10 cellular contexts compared by ENCODE assay signal in genomic region chrX:11664211-11664888, GRCh38. TPM values are rescaled to one million over a fixed set of nuclear protein-coding genes. Genes with fewer than 3 reads are reported as not detected.
DNase-seq lines count a peak whose midpoint lies in the region; ATAC-seq and TF ChIP-seq lines count a peak whose summit lies in the region.
"Had no signal": no experiment of that assay in that cellular context is flagged by ENCODE, and none has a peak within 500 bp of the region (broad histone marks: within the 10 kb centered on the region; RNA-seq: fewer than 3 reads in every experiment).

No MANE protein-coding gene starts in this region.

- H3K4me3 ChIP-seq in dorsolateral prefrontal cortex (peak overlapping the region in 53 of 59 donors; percentile 4 to 61 (median 41)), lung (peak overlapping the region; percentile 40), upper lobe of right lung (peak overlapping the region; percentile 46)

- H3K4me1 Mint-ChIP-seq in activated T-helper 1 cell treated with anti-CD3 and anti-CD28 coated beads, Interleukin-12 subunit alpha, Interleukin-12 subunit beta, Interleukin-2, Interleukin-4 antibody, amounts not matched to agents 30 ng/mL and 10 ng/mL and 1 ng/mL, durations not matched to agents 14 hours and 24 hours and 36 hours (ENCODE audit: low read depth) = no peaks in the 10 kb centered on the region

- no peaks in the 10 kb centered on the region for H3K9me3 Mint-ChIP-seq in activated T-helper 1 cell treated with anti-CD3 and anti-CD28 coated beads, Interleukin-12 subunit alpha, Interleukin-12 subunit beta, Interleukin-2, Interleukin-4 antibody, amounts not matched to agents 30 ng/mL and 10 ng/mL and 1 ng/mL, durations not matched to agents 14 hours and 24 hours and 36 hours

- H3K9me3 ChIP-seq in lung (ENCODE audit: control insufficient read depth in 2 of 2, insufficient read depth in 1 of 2, low read length in 1 of 2) (peaks cover 0 to 4% of the 10 kb centered on the region in 2 donors), upper lobe of right lung (no peaks in the 10 kb centered on the region)

- intact Hi-C loops in dorsolateral prefrontal cortex (cut with DNase I) (no loop called here), upper lobe of right lung (cut with DNase I) (no loop called here)
- intact Hi-C loops in activated T-helper 1 cell treated with anti-CD3 and anti-CD28 coated beads, Interleukin-12 subunit alpha, Interleukin-12 subunit beta, Interleukin-2, Interleukin-4 antibody, amounts not matched to agents 30 ng/mL and 10 ng/mL and 1 ng/mL, durations not matched to agents 14 hours and 24 hours and 36 hours (cut with micrococcal nuclease) = no loop called here

- no peak overlapping the region for H3K27ac Mint-ChIP-seq in activated T-helper 1 cell treated with anti-CD3 and anti-CD28 coated beads, Interleukin-12 subunit alpha, Interleukin-12 subunit beta, Interleukin-2, Interleukin-4 antibody, amounts not matched to agents 30 ng/mL and 10 ng/mL and 1 ng/mL, durations not matched to agents 14 hours and 24 hours and 36 hours

- 6 to 34% methylated on average over 30 to 55 of the region's 55 CpGs for WGBS in lung, 2 donors

- H3K36me3 Mint-ChIP-seq in activated T-helper 1 cell treated with anti-CD3 and anti-CD28 coated beads, Interleukin-12 subunit alpha, Interleukin-12 subunit beta, Interleukin-2, Interleukin-4 antibody, amounts not matched to agents 30 ng/mL and 10 ng/mL and 1 ng/mL, durations not matched to agents 14 hours and 24 hours and 36 hours (ENCODE audit: low read depth) = no peaks in the 10 kb centered on the region

- H3K27me3 Mint-ChIP-seq in activated T-helper 1 cell treated with anti-CD3 and anti-CD28 coated beads, Interleukin-12 subunit alpha, Interleukin-12 subunit beta, Interleukin-2, Interleukin-4 antibody, amounts not matched to agents 30 ng/mL and 10 ng/mL and 1 ng/mL, durations not matched to agents 14 hours and 24 hours and 36 hours (ENCODE audit: insufficient read depth) = peaks cover 32% of the 10 kb centered on the region

- peaks cover 0 to 2% of the 10 kb centered on the region in 2 donors for H3K4me1 ChIP-seq in lung (ENCODE audit: control insufficient read depth in 2 of 2, insufficient read depth in 2 of 2, low read length in 2 of 2)
- H3K4me1 ChIP-seq in upper lobe of right lung = no peaks in the 10 kb centered on the region

- H3K36me3 ChIP-seq in lung (ENCODE audit: control insufficient read depth in 2 of 2, insufficient read depth in 2 of 2, low read length in 2 of 2) (no peaks in the 10 kb centered on the region), upper lobe of right lung (no peaks in the 10 kb centered on the region)

- no peak overlapping the region for H3K4me3 Mint-ChIP-seq in activated T-helper 1 cell treated with anti-CD3 and anti-CD28 coated beads, Interleukin-12 subunit alpha, Interleukin-12 subunit beta, Interleukin-2, Interleukin-4 antibody, amounts not matched to agents 30 ng/mL and 10 ng/mL and 1 ng/mL, durations not matched to agents 14 hours and 24 hours and 36 hours

- ATAC-seq in lung (ENCODE audit: insufficient read depth, low FRiP score) (no peak), upper lobe of right lung (no peak), HG02870 (IDR thresholded peaks at IDR 0.05; ENCODE audit: unreplicated experiment) (no peak)

- DNase-seq in activated gamma-delta T cell (lab: John Stamatoyannopoulos, UW) (peak; percentile 7), activated gamma-delta T cell treated with Interleukin-2 at 50 U/mL for 16 hours (no peak), dorsolateral prefrontal cortex (no peak), lung (ENCODE audit: low spot score) (no peak), upper lobe of right lung (no peak), amygdala (lab: John Stamatoyannopoulos, UW) (no peak)
- DNase-seq in activated T-helper 1 cell treated with anti-CD3 and anti-CD28 coated beads, Interleukin-12 subunit alpha, Interleukin-12 subunit beta, Interleukin-2, Interleukin-4 antibody, amounts not matched to agents 30 ng/mL and 10 ng/mL and 1 ng/mL, durations not matched to agents 14 hours and 24 hours and 36 hours (ENCODE audit: low spot score) = no peak
- DNase-seq: NCI-H2227 treated with DMSO at 0.1 percent for 48 hours had no signal

- peaks cover 0 to 97% (median 62%) of the 10 kb centered on the region in 45 donors for H3K27me3 ChIP-seq in dorsolateral prefrontal cortex
- H3K27me3 ChIP-seq in lung (ENCODE audit: control insufficient read depth, insufficient read depth) = peaks cover 3% of the 10 kb centered on the region
- H3K27me3 ChIP-seq in upper lobe of right lung = no peaks in the 10 kb centered on the region

- TF ChIP-seq CTCF in dorsolateral prefrontal cortex (IDR thresholded peaks at IDR 0.05 in 54 of 56, conservative IDR thresholded peaks at IDR 0.05 in 2 of 56; ENCODE audit: low read depth in 1 of 56, partially characterized antibody in 56 of 56) (no peak), lung (IDR thresholded peaks at IDR 0.05; ENCODE audit: control extremely low read depth, extremely low read depth) (no peak), upper lobe of right lung (IDR thresholded peaks at IDR 0.05) (no peak)

- H3K27ac ChIP-seq in dorsolateral prefrontal cortex (no peak overlapping the region), lung (ENCODE audit: low read depth in 1 of 2, low read length in 1 of 2) (peak overlapping the region in 1 of 2 donors; percentile 24), upper lobe of right lung (no peak overlapping the region)
- H3K27ac ChIP-seq: C4-2B had no signal

RNA-seq across cellular contexts. Expression of gene ARHGAP6, which starts 1.4 kb away (rescaled TPM):
- 1 to 10 TPM; 1.9 to 7.0 (median 3.9) TPM for total RNA-seq in dorsolateral prefrontal cortex
- 10 to 100 TPM; 17.6 to 18.2 TPM for total RNA-seq in lung
- polyA plus RNA-seq in lung = 1 to 10 TPM; 6.0 to 7.0 TPM
- 17.1 TPM for total RNA-seq in upper lobe of right lung
- total RNA-seq in activated T-helper 1 cell treated with anti-CD3 and anti-CD28 coated beads, Interleukin-12 subunit alpha, Interleukin-12 subunit beta, Interleukin-2, Interleukin-4 antibody, amounts not matched to agents 30 ng/mL and 10 ng/mL and 1 ng/mL, durations not matched to agents 14 hours and 24 hours and 36 hours = not detected in 2 replicates
